Comparison of ENCODE assay signal across 11 cellular contexts in genomic region chr4:145719752-145720624, GRCh38. TPM values are rescaled to one million over a fixed set of nuclear protein-coding genes. Genes with fewer than 3 reads are reported as not detected.
DNase-seq lines count a peak whose midpoint lies in the region; ATAC-seq and TF ChIP-seq lines count a peak whose summit lies in the region.
"Had no signal": no experiment of that assay in that cellular context is flagged by ENCODE, and none has a peak within 500 bp of the region (broad histone marks: within the 10 kb centered on the region; RNA-seq: fewer than 3 reads in every experiment).

No MANE protein-coding gene starts in this region.

- no peak for DNase-seq in activated CD4-positive, CD25-positive, alpha-beta regulatory T cell (lab: John Stamatoyannopoulos, UW)
- peak; percentile 72 for DNase-seq in activated CD8-positive, alpha-beta T cell treated with anti-CD3 and anti-CD28 coated beads for 36 hours
- peak; percentile 37 for DNase-seq in stimulated activated CD4-positive, alpha-beta T cell treated with anti-CD3 and anti-CD28 coated beads, Interleukin-4, amount 100 ng/mL, for 24 hours
- no peak for DNase-seq in foreskin keratinocyte
- DNase-seq in NCI-H1048 (lab: John Stamatoyannopoulos, UW) = no peak
- DNase-seq: 8988T, SHP77 had no signal

- H3K4me3 ChIP-seq in gastroesophageal sphincter = no peak overlapping the region

- no peak for TF ChIP-seq EP300 in gastroesophageal sphincter (IDR thresholded peaks at IDR 0.05)

- no peaks in the 10 kb centered on the region for H3K36me3 Mint-ChIP-seq in activated CD8-positive, alpha-beta T cell treated with anti-CD3 and anti-CD28 coated beads for 36 hours (ENCODE audit: low read depth)

- peak; percentile 58 to 74 for ATAC-seq in activated CD4-positive, CD25-positive, alpha-beta regulatory T cell treated with anti-CD3 and anti-CD28 coated beads, Interleukin-2, amount 50 U/mL, for 24 hours
- peak; percentile 78 for ATAC-seq in HG02884 (IDR thresholded peaks at IDR 0.05; ENCODE audit: unreplicated experiment)
- ATAC-seq in activated CD8-positive, alpha-beta T cell treated with anti-CD3 and anti-CD28 coated beads for 36 hours = peak; percentile 92
- no peak for ATAC-seq in foreskin keratinocyte
- ATAC-seq in gastroesophageal sphincter = no peak
- ATAC-seq: HCT116 had no signal

- 68 to 91% methylated on average over 7 to 8 of the region's 10 CpGs for WGBS in gastroesophageal sphincter (ENCODE audit: low coverage in 1 of 2), 2 donors

- H3K9me3 Mint-ChIP-seq in activated CD8-positive, alpha-beta T cell treated with anti-CD3 and anti-CD28 coated beads for 36 hours = no peaks in the 10 kb centered on the region

- peaks cover 12% of the 10 kb centered on the region for H3K4me1 ChIP-seq in foreskin keratinocyte
- H3K4me1 ChIP-seq in gastroesophageal sphincter = no peaks in the 10 kb centered on the region

- H3K4me1 Mint-ChIP-seq in activated CD8-positive, alpha-beta T cell treated with anti-CD3 and anti-CD28 coated beads for 36 hours (ENCODE audit: low read depth) = peaks cover 16% of the 10 kb centered on the region

- H3K4me3 Mint-ChIP-seq in activated CD8-positive, alpha-beta T cell treated with anti-CD3 and anti-CD28 coated beads for 36 hours = peak overlapping the region; percentile 14

- CTCF ChIA-PET in activated CD8-positive, alpha-beta T cell treated with anti-CD3 and anti-CD28 coated beads for 36 hours (lab: Charles Lee) = interaction anchor here (0.8 kb wide), 1 partner anchor 103 kb away, joined by 4 read pairs; no protein-coding TSS in a partner anchor

- peaks cover 12% of the 10 kb centered on the region for H3K27me3 Mint-ChIP-seq in activated CD8-positive, alpha-beta T cell treated with anti-CD3 and anti-CD28 coated beads for 36 hours

- H3K27ac ChIP-seq in foreskin keratinocyte (no peak overlapping the region), gastroesophageal sphincter (no peak overlapping the region)

- no peak for TF ChIP-seq CTCF in activated CD8-positive, alpha-beta T cell treated with anti-CD3 and anti-CD28 coated beads for 36 hours (IDR thresholded peaks at IDR 0.05)
- TF ChIP-seq CTCF in foreskin keratinocyte (conservative IDR thresholded peaks at IDR 0.05) (no peak), gastroesophageal sphincter (IDR thresholded peaks at IDR 0.05) (no peak)

- intact Hi-C loops in activated CD8-positive, alpha-beta T cell treated with anti-CD3 and anti-CD28 coated beads for 36 hours (cut with micrococcal nuclease) = no loop called here

- POLR2A ChIA-PET in activated CD8-positive, alpha-beta T cell treated with anti-CD3 and anti-CD28 coated beads for 36 hours (lab: Charles Lee) = interaction anchor here (0.5 kb wide), 1 partner anchor 409 kb away, joined by 3 read pairs; no protein-coding TSS in a partner anchor

- no peaks in the 10 kb centered on the region for H3K9me3 ChIP-seq in gastroesophageal sphincter

- no peak for TF ChIP-seq POLR2A in gastroesophageal sphincter (IDR thresholded peaks at IDR 0.05)

- H3K27me3 ChIP-seq in foreskin keratinocyte (no peaks in the 10 kb centered on the region), gastroesophageal sphincter (no peaks in the 10 kb centered on the region)

- H3K27ac Mint-ChIP-seq in activated CD8-positive, alpha-beta T cell treated with anti-CD3 and anti-CD28 coated beads for 36 hours = peak overlapping the region; percentile 39

- H3K36me3 ChIP-seq in gastroesophageal sphincter = no peaks in the 10 kb centered on the region

RNA-seq across cellular contexts. Expression of gene C4orf51, which starts 40.0 kb away (rescaled TPM):
- total RNA-seq in activated CD8-positive, alpha-beta T cell treated with anti-CD3 and anti-CD28 coated beads for 36 hours = not detected
- total RNA-seq in foreskin keratinocyte (not detected in 2 replicates), gastroesophageal sphincter (not detected)
- not detected in 2 replicates for polyA plus RNA-seq in foreskin keratinocyte

Comparison
In these comparisons a context has a peak if more than half of its experiments do, and no peak if none do; other contexts are left out.
1. ATAC-seq: peak in activated CD4-positive, CD25-positive, alpha-beta regulatory T cell treated with anti-CD3 and anti-CD28 coated beads, Interleukin-2, amount 50 U/mL, for 24 hours (2 of 2), HG02884 (single experiment) and activated CD8-positive, alpha-beta T cell treated with anti-CD3 and anti-CD28 coated beads for 36 hours (single experiment); none in foreskin keratinocyte (single experiment) and gastroesophageal sphincter (single experiment).
2. DNase-seq: peak in activated CD8-positive, alpha-beta T cell treated with anti-CD3 and anti-CD28 coated beads for 36 hours (single experiment) and stimulated activated CD4-positive, alpha-beta T cell treated with anti-CD3 and anti-CD28 coated beads, Interleukin-4, amount 100 ng/mL, for 24 hours (single experiment); none in activated CD4-positive, CD25-positive, alpha-beta regulatory T cell (0 of 4), foreskin keratinocyte (0 of 2) and NCI-H1048 (single experiment).